In the genomic region with DNA sequence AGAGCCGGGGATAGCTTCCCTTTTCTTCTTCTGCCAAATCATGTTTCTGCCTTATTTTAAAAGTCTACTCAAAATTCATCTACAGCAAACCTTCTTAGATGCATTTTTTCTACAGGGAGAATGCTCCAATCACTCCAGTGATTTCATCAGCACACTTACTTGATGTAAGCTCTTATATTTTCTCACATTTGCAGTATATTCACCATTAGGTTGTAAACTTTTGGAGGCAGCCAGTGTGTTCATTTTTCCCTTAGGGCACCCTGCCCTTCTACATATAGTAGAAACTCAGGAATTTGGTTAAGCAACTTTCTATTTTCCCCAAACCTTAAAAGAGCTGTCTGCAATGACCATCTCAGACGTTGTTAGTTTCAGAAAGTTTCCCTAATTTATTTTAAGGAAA, we compare ENCODE assay signal across 18 cellular contexts. TPM values are rescaled to one million over a fixed set of nuclear protein-coding genes. Genes with fewer than 3 reads are reported as not detected.
A peak's percentile ranks its signal among the peaks of the same experiment; 100 is the strongest.
DNase-seq lines count a peak whose midpoint lies in the region; ATAC-seq and TF ChIP-seq lines count a peak whose summit lies in the region.
"Had no signal": no experiment of that assay in that cellular context is flagged by ENCODE, and none has a peak within 500 bp of the region (broad histone marks: within the 10 kb centered on the region; RNA-seq: fewer than 3 reads in every experiment).

No MANE protein-coding gene starts in this region.

- H3K4me1 ChIP-seq in A673 (ENCODE audit: insufficient read depth, low read length, poor library complexity, severe bottlenecking) = peaks cover 11% of the 10 kb centered on the region
- peaks cover 23 to 54% of the 10 kb centered on the region in 2 experiments for H3K4me1 ChIP-seq in neutrophil (ENCODE audit: control insufficient read depth in 1 of 2, insufficient read depth in 1 of 2, low read depth in 1 of 2, low read length in 1 of 2)

- H3K36me3 ChIP-seq in A673 (ENCODE audit: insufficient read depth, low read length, poor library complexity, severe bottlenecking) = no peaks in the 10 kb centered on the region
- no peaks in the 10 kb centered on the region for H3K36me3 ChIP-seq in neutrophil
- H3K36me3 ChIP-seq: Peyer's patch had no signal

- DNase-seq in A673 (ENCODE audit: low spot score) (no peak), KBM-7 (peak; percentile 21), coronary artery (ENCODE audit: low spot score) (no peak), AG08395 (ENCODE audit: low spot score) (no peak)
- DNase-seq in stimulated activated CD4-positive, alpha-beta T cell treated with anti-CD3 and anti-CD28 coated beads, Interleukin-12 subunit alpha, Interleukin-12 subunit beta, amount 100 ng/mL, for 4 hours = no peak
- DNase-seq: CD4-positive, alpha-beta memory T cell; DMS79; GDM1; GOT3; NCI-H1105; NCI-H1694 treated with DMSO at 0.1 percent for 48 hours; NCI-H774; Peyer's patch; SHP77 had no signal

- H3K9me3 ChIP-seq in A673 (ENCODE audit: low read depth, low read length, poor library complexity, severe bottlenecking) (no peaks in the 10 kb centered on the region), neutrophil (no peaks in the 10 kb centered on the region)
- H3K9me3 ChIP-seq: Peyer's patch had no signal

- TF ChIP-seq CTCF in A673 (conservative IDR thresholded peaks at IDR 0.05; ENCODE audit: low read depth, low read length) (no peak), coronary artery (IDR thresholded peaks at IDR 0.05) (no peak), neutrophil (IDR thresholded peaks at IDR 0.05) (no peak)

- POLR2A ChIA-PET in A673 (lab: Charles Lee; ENCODE audit: low non-redundant PET) = no interaction called here

- H3K27me3 ChIP-seq in A673 (replicated peaks; ENCODE audit: insufficient read depth, low read depth, low read length, poor library complexity) (no peaks in the 10 kb centered on the region), neutrophil (no peaks in the 10 kb centered on the region)
- H3K27me3 ChIP-seq: Peyer's patch had no signal

- H3K27ac ChIP-seq in A673 (ENCODE audit: low read depth, low read length, poor library complexity, severe bottlenecking) (peak overlapping the region; percentile 47), coronary artery (peak overlapping the region; percentile 82 to 85), neutrophil (peak overlapping the region; percentile 45)
- H3K27ac ChIP-seq: Peyer's patch had no signal

- ATAC-seq in GM18870 (IDR thresholded peaks at IDR 0.05; ENCODE audit: unreplicated experiment) (no peak), HG03354 (IDR thresholded peaks at IDR 0.05; ENCODE audit: poor library complexity, severe bottlenecking, unreplicated experiment) (no peak)
- ATAC-seq: K562 had no signal

- in situ Hi-C loops in KBM-7 (cut with MboI; ENCODE audit: low pct_unique_long_range_greater_than_20kb, low sequenced_read_pairs) = no loop called here

- intact Hi-C loops in A673 (cut with micrococcal nuclease; ENCODE audit: unreplicated experiment) = no loop called here

- H3K4me3 ChIP-seq in A673 (ENCODE audit: low read depth, low read length, poor library complexity, severe bottlenecking) = no peak overlapping the region
- peak overlapping the region; percentile 24 for H3K4me3 ChIP-seq in coronary artery
- H3K4me3 ChIP-seq in neutrophil (ENCODE audit: low read depth in 1 of 2, low read length in 1 of 2) = no peak overlapping the region
- H3K4me3 ChIP-seq: K562, Peyer's patch had no signal

- BruUV-seq in A673 (replicated peaks; lab: Mats Ljungman, UMichigan) = no TSS peak

- CTCF ChIA-PET in A673 (lab: Charles Lee) = no interaction called here

RNA-seq across cellular contexts. Expression of a gene that starts 12.4 kb away (rescaled TPM):
- total RNA-seq in A673 (2021) = 52.2 and 78.4 TPM in 2 replicates

RNA-seq across cellular contexts. Expression of a gene that starts 25.6 kb away (rescaled TPM):
- total RNA-seq in A673 (2021) = 30.4 and 40.3 TPM in 2 replicates
